In genomic region chr18:54269924-54270844, GRCh38 we compare ENCODE assay signal across 8 cellular contexts. TPM values are rescaled to one million over a fixed set of nuclear protein-coding genes. Genes with fewer than 3 reads are reported as not detected.
DNase-seq lines count a peak whose midpoint lies in the region; ATAC-seq lines count a peak whose summit lies in the region.

No MANE protein-coding gene starts in this region.

- peaks cover 2% of the 10 kb centered on the region for H3K36me3 Mint-ChIP-seq in activated CD8-positive, alpha-beta T cell treated with anti-CD3 and anti-CD28 coated beads, Interleukin-2, amount 10 ng/mL, durations not matched to agents 7 days and 5 days (ENCODE audit: low read depth)

- H3K4me1 Mint-ChIP-seq in activated CD8-positive, alpha-beta T cell treated with anti-CD3 and anti-CD28 coated beads, Interleukin-2, amount 10 ng/mL, durations not matched to agents 7 days and 5 days (ENCODE audit: low read depth), result peaks cover 33% of the 10 kb centered on the region

- peak overlapping the region; percentile 98 for H3K27ac Mint-ChIP-seq in activated CD8-positive, alpha-beta T cell treated with anti-CD3 and anti-CD28 coated beads, Interleukin-2, amount 10 ng/mL, durations not matched to agents 7 days and 5 days

- no peaks in the 10 kb centered on the region for H3K27me3 Mint-ChIP-seq in activated CD8-positive, alpha-beta T cell treated with anti-CD3 and anti-CD28 coated beads, Interleukin-2, amount 10 ng/mL, durations not matched to agents 7 days and 5 days (ENCODE audit: low read depth)

- CTCF ChIA-PET in activated CD8-positive, alpha-beta T cell treated with anti-CD3 and anti-CD28 coated beads, Interleukin-2, amount 10 ng/mL, durations not matched to agents 7 days and 5 days (lab: Charles Lee), result interaction anchor here (0.7 to 4.2 kb wide), 31 partner anchors 9 to 150 kb away, joined by 3 to 69 read pairs (median 5); partner anchors contain the start of genes C18orf54, MBD2 and STARD6

- ATAC-seq in GM18511 (IDR thresholded peaks at IDR 0.05; ENCODE audit: unreplicated experiment) (peak; percentile 50), HG03039 (IDR thresholded peaks at IDR 0.05; ENCODE audit: unreplicated experiment) (peak; percentile 33)
- peak; percentile 57 for ATAC-seq in activated CD8-positive, alpha-beta T cell treated with anti-CD3 and anti-CD28 coated beads, Interleukin-2, amount 10 ng/mL, durations not matched to agents 7 days and 5 days

- POLR2A ChIA-PET in activated CD8-positive, alpha-beta T cell treated with anti-CD3 and anti-CD28 coated beads, Interleukin-2, amount 10 ng/mL, durations not matched to agents 7 days and 5 days (lab: Charles Lee), result interaction anchor here (0.7 to 3.1 kb wide), 10 partner anchors 9 to 140 kb away, joined by 3 to 33 read pairs (median 5); partner anchors contain the start of genes C18orf54, MBD2 and STARD6

- H3K27ac ChIP-seq in epithelial cell of prostate, result peak overlapping the region; percentile 95
- H3K27ac ChIP-seq in temporal lobe (ENCODE audit: low read depth, low read length), result peak overlapping the region; percentile 78

- H3K4me3 Mint-ChIP-seq in activated CD8-positive, alpha-beta T cell treated with anti-CD3 and anti-CD28 coated beads, Interleukin-2, amount 10 ng/mL, durations not matched to agents 7 days and 5 days, result peak overlapping the region; percentile 83

- in situ Hi-C loops in ACHN (cut with HindIII; ENCODE audit: low pct_ligation_motif_present, low pct_unique_long_range_greater_than_20kb, low sequenced_read_pairs), result no loop called here

- DNase-seq in ACHN, result peak; percentile 50
- DNase-seq in NCI-H2227 treated with DMSO at 0.1 percent for 48 hours (lab: John Stamatoyannopoulos, UW), result peak; percentile 80
- peak; percentile 79 for DNase-seq in activated CD8-positive, alpha-beta T cell treated with anti-CD3 and anti-CD28 coated beads, Interleukin-2, amount 10 ng/mL, durations not matched to agents 7 days and 5 days
- DNase-seq in epithelial cell of prostate (ENCODE audit: low read depth, low spot score), result no peak
- peak; percentile 22 for DNase-seq in myocyte (ENCODE audit: low read depth)

- H3K9me3 Mint-ChIP-seq in activated CD8-positive, alpha-beta T cell treated with anti-CD3 and anti-CD28 coated beads, Interleukin-2, amount 10 ng/mL, durations not matched to agents 7 days and 5 days (ENCODE audit: insufficient read depth), result no peaks in the 10 kb centered on the region

RNA-seq across cellular contexts. Expression of gene POLI, which starts 0.9 kb away (rescaled TPM):
- 10 to 100 TPM; 14.2 to 14.3 TPM for total RNA-seq in activated CD8-positive, alpha-beta T cell treated with anti-CD3 and anti-CD28 coated beads, Interleukin-2, amount 10 ng/mL, durations not matched to agents 7 days and 5 days
- total RNA-seq in myocyte, result 19.2 and 23.5 TPM in 2 replicates
- polyA plus RNA-seq in myocyte (2012), result 8.3 TPM
- 57.0 TPM for total RNA-seq in temporal lobe

RNA-seq across cellular contexts. Expression of gene MBD2, which starts 45.7 kb away (rescaled TPM):
- 100 to 1,000 TPM; 122 to 126 TPM for total RNA-seq in activated CD8-positive, alpha-beta T cell treated with anti-CD3 and anti-CD28 coated beads, Interleukin-2, amount 10 ng/mL, durations not matched to agents 7 days and 5 days
- 14.5 TPM in 2 replicates for total RNA-seq in myocyte
- polyA plus RNA-seq in myocyte (2012), result 31.4 TPM
- 12.5 TPM for total RNA-seq in temporal lobe
